ENCODE assay signal across 16 cellular contexts in the genomic region with DNA sequence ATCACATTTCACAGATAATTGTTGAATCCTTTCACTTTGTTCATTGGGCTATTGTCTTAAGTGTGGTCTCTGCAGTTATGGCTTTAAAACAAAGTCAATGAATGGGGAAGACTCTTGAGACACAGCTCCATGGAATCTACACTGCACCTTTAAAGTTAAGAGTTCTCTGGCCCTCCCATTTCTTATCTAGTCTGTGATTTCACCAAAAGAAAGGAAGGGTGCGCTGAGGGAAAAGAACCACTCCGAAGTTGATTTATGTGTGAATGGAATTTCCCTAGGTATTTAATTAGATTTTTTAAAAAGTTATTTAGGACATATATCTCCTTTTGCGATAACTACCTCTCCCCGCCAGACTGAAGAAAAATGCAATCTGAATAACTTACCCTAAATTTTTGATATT. TPM values are rescaled to one million over a fixed set of nuclear protein-coding genes. Genes with fewer than 3 reads are reported as not detected.
A peak's percentile ranks its signal among the peaks of the same experiment; 100 is the strongest.
DNase-seq lines count a peak whose midpoint lies in the region; TF ChIP-seq lines count a peak whose summit lies in the region.
"Had no signal": no experiment of that assay in that cellular context is flagged by ENCODE, and none has a peak within 500 bp of the region (broad histone marks: within the 10 kb centered on the region; RNA-seq: fewer than 3 reads in every experiment).

No MANE protein-coding gene starts in this region.

- H3K79me2 ChIP-seq in mammary epithelial cell (ENCODE audit: insufficient read depth, low read length): peaks cover 91% of the 10 kb centered on the region

- no peak for TF ChIP-seq CTCF in BJ (IDR thresholded peaks at IDR 0.05; ENCODE audit: insufficient read depth, low read depth, low read length)
- TF ChIP-seq CTCF in mammary epithelial cell (conservative IDR thresholded peaks at IDR 0.05 in 1 of 2, IDR thresholded peaks at IDR 0.05 in 1 of 2; ENCODE audit: extremely low read depth in 1 of 2, insufficient read depth in 1 of 2, low read depth in 1 of 2, low read length in 2 of 2): no peak
- no peak for TF ChIP-seq CTCF in nephron (IDR thresholded peaks at IDR 0.05; ENCODE audit: unreplicated experiment in 3 of 3)

- H3K4me1 ChIP-seq in HUES64 (ENCODE audit: insufficient read depth, low read length): peaks cover 33% of the 10 kb centered on the region
- peaks cover 19% of the 10 kb centered on the region for H3K4me1 ChIP-seq in mammary epithelial cell (ENCODE audit: insufficient read depth, low read length)

- H3K27me3 Mint-ChIP-seq in nephron (ENCODE audit: low read depth): no peaks in the 10 kb centered on the region

- peak overlapping the region; percentile 82 for H3K4me2 ChIP-seq in mammary epithelial cell (ENCODE audit: insufficient read depth, low read depth, low read length)

- H3K36me3 ChIP-seq in BJ (ENCODE audit: control insufficient read depth, insufficient read depth, low read length) (peaks cover 8% of the 10 kb centered on the region), HUES64 (ENCODE audit: insufficient read depth, low read length) (no peaks in the 10 kb centered on the region), mammary epithelial cell (ENCODE audit: insufficient read depth, low read length) (no peaks in the 10 kb centered on the region)
- H3K36me3 ChIP-seq: esophagus muscularis mucosa had no signal

- intact Hi-C loops in mammary epithelial cell (cut with micrococcal nuclease) (no loop called here), head of caudate nucleus (cut with DNase I) (loop anchor here (5.0 to 10.0 kb wide), 3 partner anchors 40 to 203 kb away; a partner anchor contains a TSS)

- DNase-seq in BJ (ENCODE audit: low read depth) (no peak), mammary epithelial cell (no peak), head of caudate nucleus (no peak), NCI-H2196 treated with DMSO at 0.1 percent for 48 hours (lab: John Stamatoyannopoulos, UW; ENCODE audit: unreplicated experiment) (no peak), C1 segment of cervical spinal cord (lab: John Stamatoyannopoulos, UW) (no peak), retina (no peak)
- DNase-seq: central memory CD4-positive, alpha-beta T cell; kidney glomerular epithelial cell; MV-4-11; stimulated activated CD4-positive, alpha-beta T cell treated with anti-CD3 and anti-CD28 coated beads, Interleukin-1b, Interleukin-23, amount 100 ng/mL, for 48 hours had no signal

- CTCF ChIA-PET in BJ (lab: Yijun Ruan, JAX): interaction anchor here (1.0 to 1.4 kb wide), 5 partner anchors 31 to 346 kb away, joined by 3 read pairs; no protein-coding TSS in a partner anchor
- CTCF ChIA-PET in mammary epithelial cell (lab: Charles Lee; ENCODE audit: low non-redundant PET): no interaction called here

- H3K4me1 Mint-ChIP-seq in nephron: peaks cover 77% of the 10 kb centered on the region

- no CpG with 5 or more reads among the region's 4 CpGs for WGBS in HUES64
- 97% methylated on average over 4 of the region's 4 CpGs for WGBS in mammary epithelial cell (ENCODE audit: low coverage, missing lambda C conversion rate)

- H3K4me3 ChIP-seq in BJ (ENCODE audit: low read depth, low read length) (peak overlapping the region; percentile 60), HUES64 (ENCODE audit: low read length) (peak overlapping the region; percentile 89; the same call in 1 of the 2 replicates), mammary epithelial cell (replicated peaks in 1 of 3; ENCODE audit: insufficient read depth in 1 of 3, low read depth in 2 of 3, low read length in 3 of 3) (peak overlapping the region in 2 of 3 experiments; percentile 70 to 80)

- peak overlapping the region; percentile 85 to 93 (median 90) for H3K4me3 Mint-ChIP-seq in nephron

- no TSS peak for BruUV-seq in mammary epithelial cell (replicated peaks; lab: Mats Ljungman, UMichigan)

- peaks cover 38% of the 10 kb centered on the region for H3K36me3 Mint-ChIP-seq in nephron (ENCODE audit: low read depth)

- H4K20me1 ChIP-seq in mammary epithelial cell (ENCODE audit: insufficient read depth, low read length): no peaks in the 10 kb centered on the region

- H3K9ac ChIP-seq in HUES64 (ENCODE audit: low read depth, low read length) (no peak overlapping the region), mammary epithelial cell (ENCODE audit: insufficient read depth, low read length) (no peak overlapping the region)

- in situ Hi-C loops in mammary epithelial cell (cut with MboI; ENCODE audit: low sequenced_read_pairs in 2 of 2): no loop called here

- peak overlapping the region; percentile 89 to 91 (median 91) for H3K27ac Mint-ChIP-seq in nephron
- H3K27ac Mint-ChIP-seq: stimulated activated effector memory CD8-positive, alpha-beta T cell treated with anti-CD3 and anti-CD28 coated beads, Interleukin-12 subunit alpha, Interleukin-12 subunit beta, amount 100 ng/mL, for 72 hours had no signal

- no peaks in the 10 kb centered on the region for H3K9me3 ChIP-seq in HUES64 (ENCODE audit: insufficient read depth, low read depth, low read length)
- no peaks in the 10 kb centered on the region for H3K9me3 ChIP-seq in mammary epithelial cell (replicated peaks; ENCODE audit: insufficient read depth, low read length)
- H3K9me3 ChIP-seq: esophagus muscularis mucosa had no signal

- no peaks in the 10 kb centered on the region for H3K27me3 ChIP-seq in BJ (ENCODE audit: control insufficient read depth, insufficient read depth, low read length)
- H3K27me3 ChIP-seq in HUES64 (ENCODE audit: insufficient read depth, low read length): peaks cover 25% of the 10 kb centered on the region
- no peaks in the 10 kb centered on the region for H3K27me3 ChIP-seq in mammary epithelial cell (ENCODE audit: insufficient read depth, low read length)
- H3K27me3 ChIP-seq: esophagus muscularis mucosa had no signal

- H3K27ac ChIP-seq in HUES64 (ENCODE audit: low read depth, low read length): no peak overlapping the region
- no peak overlapping the region for H3K27ac ChIP-seq in mammary epithelial cell (ENCODE audit: insufficient read depth, low read depth, low read length)

- no peak overlapping the region for H2AFZ ChIP-seq in mammary epithelial cell (ENCODE audit: low read depth, low read length)

- dilution Hi-C loops in mammary epithelial cell (cut with HindIII; ENCODE audit: low sequenced_read_pairs): no loop called here

- POLR2A ChIA-PET in BJ (lab: Charles Lee): interaction anchor here (1.6 kb wide), 1 partner anchor 198 kb away, joined by 7 read pairs; no protein-coding TSS in a partner anchor

- H3K9me3 Mint-ChIP-seq in nephron: no peaks in the 10 kb centered on the region
- H3K9me3 Mint-ChIP-seq: stimulated activated effector memory CD8-positive, alpha-beta T cell treated with anti-CD3 and anti-CD28 coated beads, Interleukin-12 subunit alpha, Interleukin-12 subunit beta, amount 100 ng/mL, for 72 hours had no signal

RNA-seq across cellular contexts. Expression of a gene that starts 2.5 kb away (rescaled TPM):
- polyA plus RNA-seq in BJ (2011; rRNA removed): 346 and 638 TPM in 2 replicates
- polyA minus RNA-seq in BJ (2011; rRNA and poly(A)+ RNA removed): 406 and 470 TPM in 2 replicates
- polyA plus RNA-seq in HUES64 (2013, experiment 1 of 2): 65.8 TPM
- 85.9 TPM for polyA plus RNA-seq in HUES64 (2013, experiment 2 of 2)
- 100 to 1,000 TPM; 156 to 188 TPM for total RNA-seq in mammary epithelial cell
- polyA plus RNA-seq in mammary epithelial cell: 102 TPM
- polyA minus RNA-seq in mammary epithelial cell: 154 TPM

RNA-seq across cellular contexts. Expression of a gene that starts 54.1 kb away (rescaled TPM):
- 0.02 and 0.04 TPM in 2 replicates for polyA plus RNA-seq in BJ (2011; rRNA removed)
- polyA minus RNA-seq in BJ (2011; rRNA and poly(A)+ RNA removed): 0.05 and 0.10 TPM in 2 replicates
- polyA plus RNA-seq in HUES64 (2013, experiment 1 of 2): 0.25 TPM
- 0.19 TPM for polyA plus RNA-seq in HUES64 (2013, experiment 2 of 2)
- total RNA-seq in mammary epithelial cell: 1 to 10 TPM; 2.9 to 8.3 TPM
- polyA plus RNA-seq in mammary epithelial cell: 0.33 TPM
- 0.47 TPM for polyA minus RNA-seq in mammary epithelial cell
- total RNA-seq: esophagus muscularis mucosa, NCI-H460, SK-MEL-5 had no signal
